ENCODE assay signal across 2 cellular contexts in the genomic region with DNA sequence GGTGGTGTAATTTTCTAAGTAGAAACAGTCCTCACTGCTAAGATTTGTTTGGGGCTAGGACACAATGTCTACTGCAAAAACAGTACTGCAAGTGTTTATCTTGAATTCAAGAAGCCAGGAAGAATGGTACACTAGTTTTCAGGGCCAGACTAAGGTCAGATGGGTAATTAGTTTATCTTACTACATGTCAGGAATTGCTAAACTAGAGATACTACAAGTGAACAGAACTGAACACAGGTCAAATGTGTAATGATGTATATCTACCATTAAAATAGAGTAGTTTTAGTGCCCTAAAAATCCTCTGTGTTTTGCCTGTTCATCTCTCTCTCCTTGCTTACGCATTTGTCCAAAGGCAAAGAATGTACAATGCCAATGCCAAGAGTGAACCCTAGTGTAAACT.
A peak's percentile ranks its signal among the peaks of the same experiment; 100 is the strongest.
TF ChIP-seq lines count a peak whose summit lies in the region.

No MANE protein-coding gene starts in this region.

TF ChIP-seq in A549, 52 proteins besides CTCF, POLR2A, EP300 and RAD21 (continued from another document):
- TF ChIP-seq BCL3 (IDR thresholded peaks at IDR 0.05) (no peak), BHLHE40 (IDR thresholded peaks at IDR 0.05; ENCODE audit: low read depth, low read length) (no peak), RCOR1 (IDR thresholded peaks at IDR 0.05; ENCODE audit: low read depth, low read length) (no peak), POLR2AphosphoS2 (conservative IDR thresholded peaks at IDR 0.05; ENCODE audit: low read length) (0 out of 2 replicates have a peak, but pooled peaks have one; percentile 68), RNF2 (IDR thresholded peaks at IDR 0.05; ENCODE audit: borderline replicate concordance, low read depth) (no peak)

TF ChIP-seq in HEK293, 187 proteins besides CTCF, POLR2A, EP300 and RAD21 (continued from another document):
- TF ChIP-seq, protein P1, sequence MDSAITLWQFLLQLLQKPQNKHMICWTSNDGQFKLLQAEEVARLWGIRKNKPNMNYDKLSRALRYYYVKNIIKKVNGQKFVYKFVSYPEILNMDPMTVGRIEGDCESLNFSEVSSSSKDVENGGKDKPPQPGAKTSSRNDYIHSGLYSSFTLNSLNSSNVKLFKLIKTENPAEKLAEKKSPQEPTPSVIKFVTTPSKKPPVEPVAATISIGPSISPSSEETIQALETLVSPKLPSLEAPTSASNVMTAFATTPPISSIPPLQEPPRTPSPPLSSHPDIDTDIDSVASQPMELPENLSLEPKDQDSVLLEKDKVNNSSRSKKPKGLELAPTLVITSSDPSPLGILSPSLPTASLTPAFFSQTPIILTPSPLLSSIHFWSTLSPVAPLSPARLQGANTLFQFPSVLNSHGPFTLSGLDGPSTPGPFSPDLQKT (IDR thresholded peaks at IDR 0.05; ENCODE audit: borderline replicate concordance, low read depth, low read length) = no peak
- TF ChIP-seq ZNF302 (tag by site-specific recombination; IDR thresholded peaks at IDR 0.05; ENCODE audit: low read depth) = no peak
- TF ChIP-seq ZNF670 (tag by site-specific recombination; IDR thresholded peaks at IDR 0.05; ENCODE audit: low read depth) = no peak
- no peak for TF ChIP-seq ZNF707 (tag by site-specific recombination; IDR thresholded peaks at IDR 0.05)
- TF ChIP-seq, protein P2, sequence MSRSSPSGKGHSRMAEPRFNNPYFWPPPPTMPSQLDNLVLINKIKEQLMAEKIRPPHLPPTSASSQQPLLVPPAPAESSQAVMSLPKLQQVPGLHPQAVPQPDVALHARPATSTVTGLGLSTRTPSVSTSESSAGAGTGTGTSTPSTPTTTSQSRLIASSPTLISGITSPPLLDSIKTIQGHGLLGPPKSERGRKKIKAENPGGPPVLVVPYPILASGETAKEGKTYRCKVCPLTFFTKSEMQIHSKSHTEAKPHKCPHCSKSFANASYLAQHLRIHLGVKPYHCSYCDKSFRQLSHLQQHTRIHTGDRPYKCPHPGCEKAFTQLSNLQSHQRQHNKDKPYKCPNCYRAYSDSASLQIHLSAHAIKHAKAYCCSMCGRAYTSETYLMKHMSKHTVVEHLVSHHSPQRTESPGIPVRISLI (tag by site-specific recombination; IDR thresholded peaks at IDR 0.05) = no peak
- no peak for TF ChIP-seq ZNF645 (tag by site-specific recombination; IDR thresholded peaks at IDR 0.05)
- TF ChIP-seq ZNF280C (tag by site-specific recombination; IDR thresholded peaks at IDR 0.05) = no peak
- no peak for TF ChIP-seq ZNF174 (tag by site-specific recombination; IDR thresholded peaks at IDR 0.05)
- TF ChIP-seq ZSCAN23 (tag by site-specific recombination; IDR thresholded peaks at IDR 0.05) = no peak
TF ChIP-seq in HEK293: peak in this region for 0.
